In the genomic region with DNA sequence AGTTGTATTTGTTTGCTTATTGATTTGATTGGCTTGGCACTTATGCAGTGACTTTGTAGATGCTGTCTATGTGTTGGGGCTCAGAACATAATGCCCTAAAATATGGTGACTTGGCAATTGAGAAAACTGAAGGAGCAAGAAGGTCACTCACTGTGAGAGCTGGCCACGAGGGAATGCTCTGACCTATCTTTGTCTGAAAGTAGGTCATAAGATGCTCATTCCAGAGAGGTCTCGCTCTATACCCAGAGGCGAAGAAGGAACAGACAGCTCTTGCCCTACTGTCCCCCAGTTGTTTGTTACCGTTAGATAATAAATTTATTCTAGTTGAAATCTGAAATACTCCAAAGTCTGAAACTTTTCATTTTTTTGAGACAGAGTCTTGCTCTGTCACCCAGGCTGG, we compare ENCODE assay signal across 19 cellular contexts.
DNase-seq lines count a peak whose midpoint lies in the region; ATAC-seq, FAIRE-seq and TF ChIP-seq lines count a peak whose summit lies in the region.
"Had no signal": no experiment of that assay in that cellular context is flagged by ENCODE, and none has a peak within 500 bp of the region (broad histone marks: within the 10 kb centered on the region; RNA-seq: fewer than 3 reads in every experiment).

No MANE protein-coding gene starts in this region.

- no peak overlapping the region for H3K4me3 Mint-ChIP-seq in activated CD4-positive, alpha-beta T cell treated with anti-CD3 and anti-CD28 coated beads for 36 hours
- H3K4me3 Mint-ChIP-seq in Caco-2 (ENCODE audit: unreplicated experiment), result no peak overlapping the region
- H3K4me3 Mint-ChIP-seq in neural progenitor cell, result no peak overlapping the region

- in situ Hi-C loops in K562 (cut with MboI), result no loop called here

- peaks cover 19% of the 10 kb centered on the region for H3K4me1 Mint-ChIP-seq in activated CD4-positive, alpha-beta T cell treated with anti-CD3 and anti-CD28 coated beads for 36 hours
- H3K4me1 Mint-ChIP-seq in Caco-2 (ENCODE audit: low read depth, unreplicated experiment), result peaks cover 22% of the 10 kb centered on the region
- H3K4me1 Mint-ChIP-seq in neural progenitor cell, result peaks cover 51% of the 10 kb centered on the region

- peaks cover 34% of the 10 kb centered on the region for H3K4me1 ChIP-seq in Caco-2
- H3K4me1 ChIP-seq in K562 (replicated peaks in 1 of 2; ENCODE audit: control insufficient read depth in 2 of 2, insufficient read depth in 2 of 2, low read length in 2 of 2), result peaks cover 22 to 36% of the 10 kb centered on the region in 2 experiments
- peaks cover 38% of the 10 kb centered on the region for H3K4me1 ChIP-seq in neural progenitor cell
- peaks cover 36% of the 10 kb centered on the region for H3K4me1 ChIP-seq in vagina
- H3K4me1 ChIP-seq in testis, result peaks cover 30% of the 10 kb centered on the region

- H3K4me2 ChIP-seq in K562 (ENCODE audit: insufficient read depth, low read length) (peak overlapping the region; percentile 94), neural progenitor cell (no peak overlapping the region)

- peak overlapping the region; percentile 97 for H3K27ac ChIP-seq in K562 (ENCODE audit: extremely low read depth, low read depth, low read length)
- H3K27ac ChIP-seq in neural progenitor cell, result no peak overlapping the region
- H3K27ac ChIP-seq in vagina, result no peak overlapping the region
- H3K27ac ChIP-seq in testis, result peak overlapping the region in 1 of 2 donors; percentile 85
- H3K27ac ChIP-seq: C4-2B had no signal

- BruUV-seq in Caco-2 (replicated peaks; lab: Mats Ljungman, UMichigan), result no TSS peak
- no TSS peak for BruUV-seq in K562 (replicated peaks; lab: Mats Ljungman, UMichigan)

- ATAC-seq in activated CD4-positive, alpha-beta T cell treated with anti-CD3 and anti-CD28 coated beads for 36 hours, result no peak
- no peak for ATAC-seq in K562
- ATAC-seq: Right ventricle myocardium inferior, SK-N-SH treated with all-trans-retinoic acid at 6 μM for 48 hours had no signal

- FAIRE-seq in K562 (lab: Jason Lieb, UNC), result no peak
- FAIRE-seq: GM12891 had no signal

- H3K9me3 Mint-ChIP-seq in activated CD4-positive, alpha-beta T cell treated with anti-CD3 and anti-CD28 coated beads for 36 hours (ENCODE audit: low read depth), result no peaks in the 10 kb centered on the region
- H3K9me3 Mint-ChIP-seq in Caco-2 (ENCODE audit: unreplicated experiment) (no peaks in the 10 kb centered on the region), neural progenitor cell (peaks cover 2% of the 10 kb centered on the region)

- CTCF ChIA-PET in activated CD4-positive, alpha-beta T cell treated with anti-CD3 and anti-CD28 coated beads for 36 hours (lab: Charles Lee), result interaction anchor here (1.8 kb wide), 1 partner anchor 58 kb away, joined by 6 read pairs; no protein-coding TSS in a partner anchor
- CTCF ChIA-PET in Caco-2 (lab: Charles Lee), result interaction anchor here (2.0 kb wide), 1 partner anchor 14 kb away, joined by 5 read pairs; no protein-coding TSS in a partner anchor
- CTCF ChIA-PET in K562 (lab: Yijun Ruan, JAX; ENCODE audit: low intra/inter-chr PET ratio), result no interaction called here

- H3K79me2 ChIP-seq in K562 (ENCODE audit: control insufficient read depth, insufficient read depth, low read length) (peaks cover 61% of the 10 kb centered on the region), neural progenitor cell (ENCODE audit: low read depth) (peaks cover 52% of the 10 kb centered on the region)

- H2AFZ ChIP-seq in K562 (ENCODE audit: low read depth, low read length), result no peak overlapping the region
- no peak overlapping the region for H2AFZ ChIP-seq in neural progenitor cell (replicated peaks)
- H2AFZ ChIP-seq: PC-9 had no signal

- peaks cover 3% of the 10 kb centered on the region for H3K36me3 Mint-ChIP-seq in activated CD4-positive, alpha-beta T cell treated with anti-CD3 and anti-CD28 coated beads for 36 hours (ENCODE audit: low read depth)
- H3K36me3 Mint-ChIP-seq in Caco-2 (ENCODE audit: insufficient read depth, unreplicated experiment) (peaks cover 23% of the 10 kb centered on the region), neural progenitor cell (peaks cover 20% of the 10 kb centered on the region)

- TF ChIP-seq EP300 in K562 (IDR thresholded peaks at IDR 0.05; ENCODE audit: low read length), result no peak

- H3K27me3 ChIP-seq in Caco-2 (replicated peaks; ENCODE audit: control insufficient read depth, insufficient read depth, low read length) (no peaks in the 10 kb centered on the region), K562 (ENCODE audit: control insufficient read depth in 2 of 2, insufficient read depth in 2 of 2, low read length in 2 of 2) (no peaks in the 10 kb centered on the region), neural progenitor cell (no peaks in the 10 kb centered on the region), vagina (no peaks in the 10 kb centered on the region), testis (no peaks in the 10 kb centered on the region)

- TF ChIP-seq CTCF in Caco-2 (IDR thresholded peaks at IDR 0.05; ENCODE audit: insufficient read depth in 1 of 2, low read depth in 1 of 2, low read length in 1 of 2, severe bottlenecking in 1 of 2, unreplicated experiment in 1 of 2), result no peak
- TF ChIP-seq CTCF in K562 (IDR thresholded peaks at IDR 0.05 in 2 of 3, conservative IDR thresholded peaks at IDR 0.05 in 1 of 3; ENCODE audit: insufficient read depth in 2 of 3, low read depth in 1 of 3, low read length in 3 of 3), result no peak
- no peak for TF ChIP-seq CTCF in neural progenitor cell (IDR thresholded peaks at IDR 0.05)
- no peak for TF ChIP-seq CTCF in vagina (IDR thresholded peaks at IDR 0.05)
- TF ChIP-seq CTCF in testis (IDR thresholded peaks at IDR 0.05), result no peak

- POLR2A ChIA-PET in activated CD4-positive, alpha-beta T cell treated with anti-CD3 and anti-CD28 coated beads for 36 hours (lab: Charles Lee), result no interaction called here
- POLR2A ChIA-PET in Caco-2 (lab: Charles Lee), result interaction anchor here (2.5 kb wide), 1 partner anchor 57 kb away, joined by 8 read pairs; no protein-coding TSS in a partner anchor
- POLR2A ChIA-PET in K562 (lab: Yijun Ruan, JAX), result interaction anchor here (0.6 to 7.9 kb wide), 12 partner anchors 9 to 362 kb away, joined by 3 to 80 read pairs (median 4); no protein-coding TSS in a partner anchor

- peak overlapping the region; percentile 2 for H3K27ac Mint-ChIP-seq in activated CD4-positive, alpha-beta T cell treated with anti-CD3 and anti-CD28 coated beads for 36 hours
- H3K27ac Mint-ChIP-seq in Caco-2 (ENCODE audit: unreplicated experiment) (peak overlapping the region; percentile 38), neural progenitor cell (peak overlapping the region; percentile 95)

- H4K20me1 ChIP-seq in K562 (replicated peaks; ENCODE audit: control insufficient read depth, insufficient read depth, low read length) (no peaks in the 10 kb centered on the region), neural progenitor cell (ENCODE audit: low read depth) (no peaks in the 10 kb centered on the region)

- H3F3A ChIP-seq in neural progenitor cell (ENCODE audit: low read depth), result peaks cover 48% of the 10 kb centered on the region

- H3K36me3 ChIP-seq in Caco-2 (ENCODE audit: control insufficient read depth, insufficient read depth, low read length) (peaks cover 1% of the 10 kb centered on the region), K562 (ENCODE audit: control insufficient read depth, insufficient read depth, low read length) (peaks cover 23% of the 10 kb centered on the region; the same call in 2 of the 3 replicates), neural progenitor cell (no peaks in the 10 kb centered on the region), vagina (no peaks in the 10 kb centered on the region), testis (ENCODE audit: low read depth, missing control alignments) (no peaks in the 10 kb centered on the region)

- intact Hi-C loops in activated CD4-positive, alpha-beta T cell treated with anti-CD3 and anti-CD28 coated beads for 36 hours (cut with DNase I, micrococcal nuclease), result no loop called here
- intact Hi-C loops in Caco-2 (cut with micrococcal nuclease; ENCODE audit: unreplicated experiment) (no loop called here), K562 (cut with micrococcal nuclease) (no loop called here), head of caudate nucleus (cut with DNase I) (no loop called here), vagina (cut with DNase I) (no loop called here), testis (cut with DNase I; ENCODE audit: low total_unique reads) (no loop called here)

- H3K9me1 ChIP-seq in K562 (ENCODE audit: control insufficient read depth, insufficient read depth, low read length), result no peaks in the 10 kb centered on the region

- no peak for DNase-seq in activated CD4-positive, alpha-beta T cell treated with anti-CD3 and anti-CD28 coated beads for 36 hours
- no peak for DNase-seq in activated CD4-positive, alpha-beta T cell treated with anti-CD3 and anti-CD28 coated beads, Interleukin-2, amount 50 U/mL, for 4 hours
- DNase-seq in Caco-2, result no peak
- DNase-seq in K562 (ENCODE audit: extremely low read depth in 1 of 4, low spot score in 3 of 4), result no peak
- no peak for DNase-seq in neural progenitor cell (ENCODE audit: low spot score)
- no peak for DNase-seq in head of caudate nucleus
- DNase-seq in vagina (ENCODE audit: extremely low spot score in 2 of 2), result no peak
- DNase-seq in testis, result no peak
- DNase-seq: 8988T, Calu3, KBM-7, NCI-H1092, NCI-H2107, NCI-H345, PC-9 had no signal

- no peaks in the 10 kb centered on the region for H3K27me3 Mint-ChIP-seq in activated CD4-positive, alpha-beta T cell treated with anti-CD3 and anti-CD28 coated beads for 36 hours
- H3K27me3 Mint-ChIP-seq in Caco-2 (ENCODE audit: insufficient read depth, unreplicated experiment) (no peaks in the 10 kb centered on the region), neural progenitor cell (ENCODE audit: insufficient read depth, low read depth) (peaks cover 5% of the 10 kb centered on the region)

- 83% methylated on average over 4 of the region's 4 CpGs for WGBS in K562 (ENCODE audit: insufficient coverage, low coverage, missing lambda C conversion rate)
- WGBS in testis, 2 donors, result 48 to 58% methylated on average over 4 of the region's 4 CpGs

- TF ChIP-seq POLR2A in K562 (conservative IDR thresholded peaks at IDR 0.05) (no peak), vagina (IDR thresholded peaks at IDR 0.05) (no peak), testis (IDR thresholded peaks at IDR 0.05) (no peak)

- no peak overlapping the region for H3K4me3 ChIP-seq in Caco-2 (ENCODE audit: low read depth, low read length)
- no peak overlapping the region for H3K4me3 ChIP-seq in K562
- no peak overlapping the region for H3K4me3 ChIP-seq in neural progenitor cell
- no peak overlapping the region for H3K4me3 ChIP-seq in vagina
- H3K4me3 ChIP-seq in testis, result no peak overlapping the region
- H3K4me3 ChIP-seq: PC-9 had no signal

- H3K9me3 ChIP-seq in Caco-2, result no peaks in the 10 kb centered on the region
- no peaks in the 10 kb centered on the region for H3K9me3 ChIP-seq in K562 (replicated peaks; ENCODE audit: control insufficient read depth, insufficient read depth, low read depth, low read length)
- no peaks in the 10 kb centered on the region for H3K9me3 ChIP-seq in neural progenitor cell (ENCODE audit: low read depth)
- H3K9me3 ChIP-seq in vagina, result no peaks in the 10 kb centered on the region
- H3K9me3 ChIP-seq in testis, result no peaks in the 10 kb centered on the region

- H3K9ac ChIP-seq in K562 (ENCODE audit: insufficient read depth in 1 of 2, low read depth in 2 of 2, low read length in 2 of 2) (peak overlapping the region in 1 of 2 experiments; percentile 98; a peak in 2 of 4 replicates), neural progenitor cell (no peak overlapping the region)

- TF ChIP-seq RAD21 in K562 (CRISPR knock-in tag; conservative IDR thresholded peaks at IDR 0.05 in 1 of 2, IDR thresholded peaks at IDR 0.05 in 1 of 2), result no peak

Comparison
In these comparisons a context has a peak if more than half of its experiments do, and no peak if none do; other contexts are left out.
1. H3K27ac Mint-ChIP-seq: peak in every context shown above with its lines; median percentile 95 in neural progenitor cell; 38 in Caco-2; 2 in activated CD4-positive, alpha-beta T cell treated with anti-CD3 and anti-CD28 coated beads for 36 hours.